9 cellular contexts compared by ENCODE assay signal in genomic region chr17:7929158-7930029, GRCh38. TPM values are rescaled to one million over a fixed set of nuclear protein-coding genes. Genes with fewer than 3 reads are reported as not detected.
DNase-seq lines count a peak whose midpoint lies in the region; ATAC-seq, FAIRE-seq and TF ChIP-seq lines count a peak whose summit lies in the region.
"Had no signal": no experiment of that assay in that cellular context is flagged by ENCODE, and none has a peak within 500 bp of the region (broad histone marks: within the 10 kb centered on the region; RNA-seq: fewer than 3 reads in every experiment).

Gene KCNAB3, minus strand, starts transcription at chr17:7929856. Its CDS starts 421 bp downstream, at chr17:7929435.

- TF ChIP-seq POLR2A in Peyer's patch (IDR thresholded peaks at IDR 0.05) (no peak), body of pancreas (IDR thresholded peaks at IDR 0.05) (no peak)

- H3K4me1 ChIP-seq in Peyer's patch: peaks cover 0 to 21% (median 12%) of the 10 kb centered on the region in 4 donors
- H3K4me1 ChIP-seq in body of pancreas: peaks cover 24% of the 10 kb centered on the region

- intact Hi-C loops in body of pancreas (cut with DNase I): loop anchor here (5.0 kb wide), 1 partner anchor 58 kb away; no protein-coding TSS in a partner anchor

- no peak for ATAC-seq in body of pancreas
- ATAC-seq in HG02973 (IDR thresholded peaks at IDR 0.05; ENCODE audit: unreplicated experiment): no peak
- ATAC-seq in HG02852 (IDR thresholded peaks at IDR 0.05; ENCODE audit: unreplicated experiment): no peak

- peak within 1 kb of the TSS in 2 of 4 donors; percentile 1 to 24 for H3K4me3 ChIP-seq in Peyer's patch
- H3K4me3 ChIP-seq in body of pancreas: no peak within 1 kb of the TSS

- H3K36me3 ChIP-seq in Peyer's patch: no peaks in the 10 kb centered on the region
- H3K36me3 ChIP-seq in body of pancreas (replicated peaks in 1 of 2; ENCODE audit: insufficient read depth in 1 of 2, low read depth in 2 of 2): no peaks in the 10 kb centered on the region

- DNase-seq in ELR (ENCODE audit: low read depth) (peak; percentile 79), Peyer's patch (peak in 2 of 3 donors; percentile 52 to 68), body of pancreas (peak in 3 of 4 donors; percentile 19 to 30 (median 26)), iPS-NIHi7 (ENCODE audit: extremely low spot score) (peak; percentile 88), GM19239 (ENCODE audit: insufficient read length, low spot score) (no peak)
- peak; percentile 56 for DNase-seq in stimulated activated CD4-positive, alpha-beta T cell treated with anti-CD3 and anti-CD28 coated beads, Interleukin-4, amount 100 ng/mL, for 24 hours

- H3K27me3 ChIP-seq in Peyer's patch (no peaks in the 10 kb centered on the region), body of pancreas (no peaks in the 10 kb centered on the region)

- no peak for TF ChIP-seq CTCF in Peyer's patch (IDR thresholded peaks at IDR 0.05)
- TF ChIP-seq CTCF in body of pancreas (IDR thresholded peaks at IDR 0.05): no peak

- H3K27ac ChIP-seq in Peyer's patch (peak within 1 kb of the TSS in 1 of 4 donors; percentile 10), body of pancreas (no peak within 1 kb of the TSS)
- H3K27ac ChIP-seq: KMS-11 had no signal

- FAIRE-seq in GM19239 (lab: Jason Lieb, UNC): no peak

- WGBS in body of pancreas, 2 donors: 72 to 87% methylated on average over 43 to 56 of the region's 67 CpGs

- H3K9me3 ChIP-seq in Peyer's patch (no peaks in the 10 kb centered on the region), body of pancreas (no peaks in the 10 kb centered on the region)

RNA-seq across cellular contexts. Expression of gene KCNAB3, which starts in this region (rescaled TPM):
- total RNA-seq in Peyer's patch (1 to 10 TPM in 3 of 4 donors, under 1 TPM in 1; 0.95 to 5.0 (median 2.7) TPM), body of pancreas (1 to 10 TPM; 1.3 to 1.6 TPM)
